8 cellular contexts compared by ENCODE assay signal in genomic region chr1:2642560-2643413, GRCh38. TPM values are rescaled to one million over a fixed set of nuclear protein-coding genes. Genes with fewer than 3 reads are reported as not detected.
A peak's percentile ranks its signal among the peaks of the same experiment; 100 is the strongest.
DNase-seq lines count a peak whose midpoint lies in the region; ATAC-seq and TF ChIP-seq lines count a peak whose summit lies in the region.

No MANE protein-coding gene starts in this region.

- peak overlapping the region; percentile 80 for H3K4me3 Mint-ChIP-seq in activated CD4-positive, alpha-beta T cell treated with anti-CD3 and anti-CD28 coated beads for 36 hours

- intact Hi-C loops in activated CD4-positive, alpha-beta T cell treated with anti-CD3 and anti-CD28 coated beads for 36 hours (cut with DNase I, micrococcal nuclease), result loop anchor here (1.0 to 10.0 kb wide), 15 partner anchors 56 to 1258 kb away; partner anchors contain the start of genes PANK4 (in 2 of the 2), PRXL2B (in 2 of the 2), TNFRSF14 (in 2 of the 2) and C1orf174 (in 1 of the 2)
- intact Hi-C loops in left colon (cut with DNase I, micrococcal nuclease), result loop anchor here in 1 of 2 donors (10.0 kb wide), 1 partner anchor 228 kb away; the partner anchor contains the start of gene PEX10

- POLR2A ChIA-PET in activated CD4-positive, alpha-beta T cell treated with anti-CD3 and anti-CD28 coated beads for 36 hours (lab: Charles Lee), result no interaction called here

- peak; percentile 77 for TF ChIP-seq POLR2A in GM19193 (IDR thresholded peaks at IDR 0.05; ENCODE audit: extremely low read depth, insufficient read depth, insufficient read length)

- H3K4me3 ChIP-seq in choroid plexus epithelial cell (ENCODE audit: low read depth, low read length), result peak overlapping the region; percentile 81

- TF ChIP-seq CTCF in choroid plexus epithelial cell (conservative IDR thresholded peaks at IDR 0.05; ENCODE audit: low read depth, low read length), result peak; percentile 34

- peaks cover 8% of the 10 kb centered on the region for H3K9me3 Mint-ChIP-seq in activated CD4-positive, alpha-beta T cell treated with anti-CD3 and anti-CD28 coated beads for 36 hours (ENCODE audit: low read depth)

- H3K36me3 Mint-ChIP-seq in activated CD4-positive, alpha-beta T cell treated with anti-CD3 and anti-CD28 coated beads for 36 hours (ENCODE audit: low read depth), result peaks cover 3% of the 10 kb centered on the region

- H3K27me3 Mint-ChIP-seq in activated CD4-positive, alpha-beta T cell treated with anti-CD3 and anti-CD28 coated beads for 36 hours, result no peaks in the 10 kb centered on the region

- CTCF ChIA-PET in activated CD4-positive, alpha-beta T cell treated with anti-CD3 and anti-CD28 coated beads for 36 hours (lab: Charles Lee), result no interaction called here

- no peaks in the 10 kb centered on the region for H3K4me1 Mint-ChIP-seq in activated CD4-positive, alpha-beta T cell treated with anti-CD3 and anti-CD28 coated beads for 36 hours

- peak overlapping the region; percentile 83 for H3K27ac Mint-ChIP-seq in activated CD4-positive, alpha-beta T cell treated with anti-CD3 and anti-CD28 coated beads for 36 hours

- DNase-seq in Ammon's horn (ENCODE audit: low spot score), result peak; percentile 93
- peak; percentile 94 for DNase-seq in NCI-H510A (lab: John Stamatoyannopoulos, UW)
- peak; percentile 97 for DNase-seq in activated CD4-positive, alpha-beta T cell treated with anti-CD3 and anti-CD28 coated beads for 36 hours
- DNase-seq in choroid plexus epithelial cell (ENCODE audit: low read depth), result peak; percentile 93
- peak; percentile 92 to 93 for DNase-seq in left colon
- DNase-seq in stimulated activated CD4-positive, alpha-beta T cell treated with anti-CD3 and anti-CD28 coated beads, Interleukin-1b, Interleukin-23, amount 100 ng/mL, for 24 hours (ENCODE audit: low read depth in 4 of 4, low spot score in 1 of 4), result peak; percentile 85 to 94 (median 88)

- ATAC-seq in HG03432 (IDR thresholded peaks at IDR 0.05; ENCODE audit: unreplicated experiment) (peak; percentile 82), left colon (peak; percentile 89)
- ATAC-seq in activated CD4-positive, alpha-beta T cell treated with anti-CD3 and anti-CD28 coated beads for 36 hours, result peak; percentile 86

RNA-seq across cellular contexts. Expression of gene MMEL1, which starts 10.0 kb away (rescaled TPM):
- total RNA-seq in activated CD4-positive, alpha-beta T cell treated with anti-CD3 and anti-CD28 coated beads for 36 hours, result 1 to 10 TPM in 1 of 2 experiments, under 1 TPM in 1; 0.97 to 1.4 TPM
- 10 to 100 TPM in 1 of 2 donors, 1 to 10 TPM in 1; 7.8 to 11.5 TPM for total RNA-seq in left colon

RNA-seq across cellular contexts. Expression of gene PRXL2B, which starts 56.2 kb away (rescaled TPM):
- total RNA-seq in activated CD4-positive, alpha-beta T cell treated with anti-CD3 and anti-CD28 coated beads for 36 hours, result 10 to 100 TPM; 23.7 to 36.8 TPM
- 10 to 100 TPM; 73.9 to 86.3 TPM for total RNA-seq in left colon

Comparison
In these comparisons a context has a peak if more than half of its experiments do, and no peak if none do; other contexts are left out.
1. Peak in every context shown above with its lines: DNase-seq, ATAC-seq and H3K4me3 ChIP-seq.